ENCODE assay signal across 1 cellular context in the genomic region with DNA sequence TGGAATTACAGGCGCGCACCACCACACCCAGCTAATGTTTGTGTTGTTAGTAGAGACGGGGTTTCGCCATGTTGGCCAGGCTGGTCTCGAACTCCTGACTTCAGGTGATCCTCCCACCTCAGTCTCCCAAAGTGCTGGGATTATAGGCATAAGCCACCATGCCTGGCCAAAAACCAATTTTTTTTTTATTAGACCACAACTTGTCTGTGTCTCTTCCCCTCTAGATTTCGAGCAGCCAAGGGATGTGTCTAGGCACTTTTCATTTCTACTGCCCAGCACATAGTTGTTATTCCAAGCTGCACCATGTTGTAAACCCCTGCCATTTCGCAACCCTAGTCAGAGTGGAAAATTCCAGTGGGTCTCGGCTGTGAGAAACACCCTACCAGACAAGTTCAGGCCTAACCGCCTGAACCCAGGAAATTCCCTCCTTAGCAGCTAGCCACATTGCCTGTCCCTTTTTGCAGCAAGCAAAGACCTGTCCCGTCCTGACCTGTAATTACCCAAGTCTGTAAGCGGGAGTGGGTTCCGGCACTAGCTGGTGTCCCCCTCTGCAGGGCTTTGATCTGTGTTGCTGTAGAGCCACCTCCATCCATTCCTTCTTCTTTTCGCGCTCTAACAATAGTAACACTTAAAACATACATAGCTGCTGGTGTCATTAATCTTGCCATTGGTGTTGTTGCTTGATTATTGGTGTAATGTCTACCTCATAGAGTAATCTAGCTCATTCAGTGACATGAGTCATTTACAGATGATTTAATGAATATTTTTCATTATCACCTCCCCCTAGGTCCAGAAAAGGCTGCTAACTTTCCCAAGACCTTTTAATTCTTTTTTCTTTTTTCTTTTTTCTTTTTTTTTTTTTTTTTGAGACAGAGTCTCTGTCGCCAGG.
TF ChIP-seq lines count a peak whose summit lies in the region.

No MANE protein-coding gene starts in this region.

TF ChIP-seq in GM12878, 131 proteins besides CTCF, POLR2A, EP300 and RAD21:
- TF ChIP-seq BCL11A (IDR thresholded peaks at IDR 0.05; ENCODE audit: low read depth, low read length) (peak; percentile 47; the same call in 1 of the 2 replicates), NR2F1 (conservative IDR thresholded peaks at IDR 0.05) (peak; percentile 29; the same call in 1 of the 2 replicates), EED (IDR thresholded peaks at IDR 0.05; ENCODE audit: low read depth) (0 out of 2 replicates have a peak, but pooled peaks have one; percentile 29), RUNX3 (IDR thresholded peaks at IDR 0.05; ENCODE audit: low read length) (peak; percentile 70), PAX5 (IDR thresholded peaks at IDR 0.05; ENCODE audit: borderline replicate concordance, low read depth, low read length) (0 out of 2 replicates have a peak, but pooled peaks have one; percentile 14), CHD2 (IDR thresholded peaks at IDR 0.05; ENCODE audit: borderline replicate concordance, low read depth, low read length) (no peak), FOXM1 (IDR thresholded peaks at IDR 0.05; ENCODE audit: low read depth, low read length) (peak; percentile 49; the same call in 1 of the 2 replicates), NFIC (IDR thresholded peaks at IDR 0.05; ENCODE audit: low read depth, low read length) (peak; percentile 48; the same call in 1 of the 2 replicates), IKZF1 (conservative IDR thresholded peaks at IDR 0.05) (peak; percentile 72), MTA2 (IDR thresholded peaks at IDR 0.05; ENCODE audit: low read depth) (peak; percentile 43; the same call in 1 of the 2 replicates), IKZF2 (IDR thresholded peaks at IDR 0.05) (peak; percentile 37 to 44; a peak in 2 of 4 replicates), EZH2 (IDR thresholded peaks at IDR 0.05; ENCODE audit: borderline replicate concordance, control insufficient read depth, low read depth, low read length) (no peak), CREM (IDR thresholded peaks at IDR 0.05; ENCODE audit: low read depth) (0 out of 2 replicates have a peak, but pooled peaks have one; percentile 15)
- TF ChIP-seq, protein P1, sequence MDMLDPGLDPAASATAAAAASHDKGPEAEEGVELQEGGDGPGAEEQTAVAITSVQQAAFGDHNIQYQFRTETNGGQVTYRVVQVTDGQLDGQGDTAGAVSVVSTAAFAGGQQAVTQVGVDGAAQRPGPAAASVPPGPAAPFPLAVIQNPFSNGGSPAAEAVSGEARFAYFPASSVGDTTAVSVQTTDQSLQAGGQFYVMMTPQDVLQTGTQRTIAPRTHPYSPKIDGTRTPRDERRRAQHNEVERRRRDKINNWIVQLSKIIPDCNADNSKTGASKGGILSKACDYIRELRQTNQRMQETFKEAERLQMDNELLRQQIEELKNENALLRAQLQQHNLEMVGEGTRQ (IDR thresholded peaks at IDR 0.05; ENCODE audit: borderline replicate concordance, low read depth, low read length) = no peak
- TF ChIP-seq, protein P2, sequence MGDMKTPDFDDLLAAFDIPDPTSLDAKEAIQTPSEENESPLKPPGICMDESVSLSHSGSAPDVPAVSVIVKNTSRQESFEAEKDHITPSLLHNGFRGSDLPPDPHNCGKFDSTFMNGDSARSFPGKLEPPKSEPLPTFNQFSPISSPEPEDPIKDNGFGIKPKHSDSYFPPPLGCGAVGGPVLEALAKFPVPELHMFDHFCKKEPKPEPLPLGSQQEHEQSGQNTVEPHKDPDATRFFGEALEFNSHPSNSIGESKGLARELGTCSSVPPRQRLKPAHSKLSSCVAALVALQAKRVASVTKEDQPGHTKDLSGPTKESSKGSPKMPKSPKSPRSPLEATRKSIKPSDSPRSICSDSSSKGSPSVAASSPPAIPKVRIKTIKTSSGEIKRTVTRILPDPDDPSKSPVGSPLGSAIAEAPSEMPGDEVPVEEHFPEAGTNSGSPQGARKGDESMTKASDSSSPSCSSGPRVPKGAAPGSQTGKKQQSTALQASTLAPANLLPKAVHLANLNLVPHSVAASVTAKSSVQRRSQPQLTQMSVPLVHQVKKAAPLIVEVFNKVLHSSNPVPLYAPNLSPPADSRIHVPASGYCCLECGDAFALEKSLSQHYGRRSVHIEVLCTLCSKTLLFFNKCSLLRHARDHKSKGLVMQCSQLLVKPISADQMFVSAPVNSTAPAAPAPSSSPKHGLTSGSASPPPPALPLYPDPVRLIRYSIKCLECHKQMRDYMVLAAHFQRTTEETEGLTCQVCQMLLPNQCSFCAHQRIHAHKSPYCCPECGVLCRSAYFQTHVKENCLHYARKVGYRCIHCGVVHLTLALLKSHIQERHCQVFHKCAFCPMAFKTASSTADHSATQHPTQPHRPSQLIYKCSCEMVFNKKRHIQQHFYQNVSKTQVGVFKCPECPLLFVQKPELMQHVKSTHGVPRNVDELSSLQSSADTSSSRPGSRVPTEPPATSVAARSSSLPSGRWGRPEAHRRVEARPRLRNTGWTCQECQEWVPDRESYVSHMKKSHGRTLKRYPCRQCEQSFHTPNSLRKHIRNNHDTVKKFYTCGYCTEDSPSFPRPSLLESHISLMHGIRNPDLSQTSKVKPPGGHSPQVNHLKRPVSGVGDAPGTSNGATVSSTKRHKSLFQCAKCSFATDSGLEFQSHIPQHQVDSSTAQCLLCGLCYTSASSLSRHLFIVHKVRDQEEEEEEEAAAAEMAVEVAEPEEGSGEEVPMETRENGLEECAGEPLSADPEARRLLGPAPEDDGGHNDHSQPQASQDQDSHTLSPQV (IDR thresholded peaks at IDR 0.05) = no peak
- TF ChIP-seq, protein P3, sequence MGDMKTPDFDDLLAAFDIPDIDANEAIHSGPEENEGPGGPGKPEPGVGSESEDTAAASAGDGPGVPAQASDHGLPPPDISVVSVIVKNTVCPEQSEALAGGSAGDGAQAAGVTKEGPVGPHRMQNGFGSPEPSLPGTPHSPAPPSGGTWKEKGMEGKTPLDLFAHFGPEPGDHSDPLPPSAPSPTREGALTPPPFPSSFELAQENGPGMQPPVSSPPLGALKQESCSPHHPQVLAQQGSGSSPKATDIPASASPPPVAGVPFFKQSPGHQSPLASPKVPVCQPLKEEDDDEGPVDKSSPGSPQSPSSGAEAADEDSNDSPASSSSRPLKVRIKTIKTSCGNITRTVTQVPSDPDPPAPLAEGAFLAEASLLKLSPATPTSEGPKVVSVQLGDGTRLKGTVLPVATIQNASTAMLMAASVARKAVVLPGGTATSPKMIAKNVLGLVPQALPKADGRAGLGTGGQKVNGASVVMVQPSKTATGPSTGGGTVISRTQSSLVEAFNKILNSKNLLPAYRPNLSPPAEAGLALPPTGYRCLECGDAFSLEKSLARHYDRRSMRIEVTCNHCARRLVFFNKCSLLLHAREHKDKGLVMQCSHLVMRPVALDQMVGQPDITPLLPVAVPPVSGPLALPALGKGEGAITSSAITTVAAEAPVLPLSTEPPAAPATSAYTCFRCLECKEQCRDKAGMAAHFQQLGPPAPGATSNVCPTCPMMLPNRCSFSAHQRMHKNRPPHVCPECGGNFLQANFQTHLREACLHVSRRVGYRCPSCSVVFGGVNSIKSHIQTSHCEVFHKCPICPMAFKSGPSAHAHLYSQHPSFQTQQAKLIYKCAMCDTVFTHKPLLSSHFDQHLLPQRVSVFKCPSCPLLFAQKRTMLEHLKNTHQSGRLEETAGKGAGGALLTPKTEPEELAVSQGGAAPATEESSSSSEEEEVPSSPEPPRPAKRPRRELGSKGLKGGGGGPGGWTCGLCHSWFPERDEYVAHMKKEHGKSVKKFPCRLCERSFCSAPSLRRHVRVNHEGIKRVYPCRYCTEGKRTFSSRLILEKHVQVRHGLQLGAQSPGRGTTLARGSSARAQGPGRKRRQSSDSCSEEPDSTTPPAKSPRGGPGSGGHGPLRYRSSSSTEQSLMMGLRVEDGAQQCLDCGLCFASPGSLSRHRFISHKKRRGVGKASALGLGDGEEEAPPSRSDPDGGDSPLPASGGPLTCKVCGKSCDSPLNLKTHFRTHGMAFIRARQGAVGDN (IDR thresholded peaks at IDR 0.05) = peak; percentile 65; the same call in 1 of the 2 replicates
- TF ChIP-seq, protein P4, sequence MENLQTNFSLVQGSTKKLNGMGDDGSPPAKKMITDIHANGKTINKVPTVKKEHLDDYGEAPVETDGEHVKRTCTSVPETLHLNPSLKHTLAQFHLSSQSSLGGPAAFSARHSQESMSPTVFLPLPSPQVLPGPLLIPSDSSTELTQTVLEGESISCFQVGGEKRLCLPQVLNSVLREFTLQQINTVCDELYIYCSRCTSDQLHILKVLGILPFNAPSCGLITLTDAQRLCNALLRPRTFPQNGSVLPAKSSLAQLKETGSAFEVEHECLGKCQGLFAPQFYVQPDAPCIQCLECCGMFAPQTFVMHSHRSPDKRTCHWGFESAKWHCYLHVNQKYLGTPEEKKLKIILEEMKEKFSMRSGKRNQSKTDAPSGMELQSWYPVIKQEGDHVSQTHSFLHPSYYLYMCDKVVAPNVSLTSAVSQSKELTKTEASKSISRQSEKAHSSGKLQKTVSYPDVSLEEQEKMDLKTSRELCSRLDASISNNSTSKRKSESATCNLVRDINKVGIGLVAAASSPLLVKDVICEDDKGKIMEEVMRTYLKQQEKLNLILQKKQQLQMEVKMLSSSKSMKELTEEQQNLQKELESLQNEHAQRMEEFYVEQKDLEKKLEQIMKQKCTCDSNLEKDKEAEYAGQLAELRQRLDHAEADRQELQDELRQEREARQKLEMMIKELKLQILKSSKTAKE (IDR thresholded peaks at IDR 0.05; ENCODE audit: low read depth, poor library complexity, severe bottlenecking) = peak; percentile 40
- TF ChIP-seq, protein P5, sequence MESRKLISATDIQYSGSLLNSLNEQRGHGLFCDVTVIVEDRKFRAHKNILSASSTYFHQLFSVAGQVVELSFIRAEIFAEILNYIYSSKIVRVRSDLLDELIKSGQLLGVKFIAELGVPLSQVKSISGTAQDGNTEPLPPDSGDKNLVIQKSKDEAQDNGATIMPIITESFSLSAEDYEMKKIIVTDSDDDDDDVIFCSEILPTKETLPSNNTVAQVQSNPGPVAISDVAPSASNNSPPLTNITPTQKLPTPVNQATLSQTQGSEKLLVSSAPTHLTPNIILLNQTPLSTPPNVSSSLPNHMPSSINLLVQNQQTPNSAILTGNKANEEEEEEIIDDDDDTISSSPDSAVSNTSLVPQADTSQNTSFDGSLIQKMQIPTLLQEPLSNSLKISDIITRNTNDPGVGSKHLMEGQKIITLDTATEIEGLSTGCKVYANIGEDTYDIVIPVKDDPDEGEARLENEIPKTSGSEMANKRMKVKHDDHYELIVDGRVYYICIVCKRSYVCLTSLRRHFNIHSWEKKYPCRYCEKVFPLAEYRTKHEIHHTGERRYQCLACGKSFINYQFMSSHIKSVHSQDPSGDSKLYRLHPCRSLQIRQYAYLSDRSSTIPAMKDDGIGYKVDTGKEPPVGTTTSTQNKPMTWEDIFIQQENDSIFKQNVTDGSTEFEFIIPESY (IDR thresholded peaks at IDR 0.05) = peak; percentile 75; the same call in 1 of the 2 replicates
